In genomic region chr16:59392911-59393310, GRCh38 we compare ENCODE assay signal across 20 cellular contexts.
DNase-seq lines count a peak whose midpoint lies in the region; ATAC-seq, FAIRE-seq and TF ChIP-seq lines count a peak whose summit lies in the region.
"Had no signal": no experiment of that assay in that cellular context is flagged by ENCODE, and none has a peak within 500 bp of the region (broad histone marks: within the 10 kb centered on the region; RNA-seq: fewer than 3 reads in every experiment).

No MANE protein-coding gene starts in this region.

- in situ Hi-C loops in astrocyte of the spinal cord (cut with HindIII; ENCODE audit: low sequenced_read_pairs): no loop called here

- H3K9me3 Mint-ChIP-seq in astrocyte (ENCODE audit: unreplicated experiment): peaks cover 2% of the 10 kb centered on the region
- H3K9me3 Mint-ChIP-seq: CD8-positive, alpha-beta T cell; GM23338; H9 had no signal

- no peaks in the 10 kb centered on the region for H3K9me3 ChIP-seq in astrocyte (ENCODE audit: insufficient read depth, low read depth, low read length)
- H3K9me3 ChIP-seq: BLaER1, Caco-2 had no signal

- no peak for FAIRE-seq in astrocyte (lab: Jason Lieb, UNC)
- FAIRE-seq: G401.6, GM12892 had no signal

- no peaks in the 10 kb centered on the region for H3K4me1 Mint-ChIP-seq in astrocyte (ENCODE audit: low read depth, unreplicated experiment)
- H3K4me1 Mint-ChIP-seq: B cell; CD4-positive, CD25-positive, alpha-beta regulatory T cell had no signal

- H3K79me2 ChIP-seq in astrocyte (ENCODE audit: insufficient read depth, low read length): no peaks in the 10 kb centered on the region

- no peaks in the 10 kb centered on the region for H3K36me3 Mint-ChIP-seq in astrocyte (ENCODE audit: low read depth, unreplicated experiment)
- H3K36me3 Mint-ChIP-seq: CD4-positive, CD25-positive, alpha-beta regulatory T cell; CD8-positive, alpha-beta T cell had no signal

- no peak overlapping the region for H3K27ac ChIP-seq in astrocyte (ENCODE audit: low read depth, low read length)
- H3K27ac ChIP-seq: BLaER1, C4-2B had no signal

- H3K4me3 Mint-ChIP-seq in astrocyte (ENCODE audit: unreplicated experiment): no peak overlapping the region
- H3K4me3 Mint-ChIP-seq: B cell; CD4-positive, CD25-positive, alpha-beta regulatory T cell; CD8-positive, alpha-beta T cell; GM23338; H9 had no signal

- H2AFZ ChIP-seq in astrocyte (ENCODE audit: low read depth, low read length): no peak overlapping the region
- H2AFZ ChIP-seq: GM23338 had no signal

- peaks cover 2% of the 10 kb centered on the region for H3K27me3 ChIP-seq in astrocyte (ENCODE audit: insufficient read depth, low read length)
- H3K27me3 ChIP-seq: BLaER1 had no signal

- no peak for ATAC-seq in GM21423 (IDR thresholded peaks at IDR 0.05; ENCODE audit: unreplicated experiment)
- ATAC-seq: CD8-positive, alpha-beta T cell; GM23338; HCT116 had no signal

- H4K20me1 ChIP-seq in astrocyte (ENCODE audit: insufficient read depth, low read length): no peaks in the 10 kb centered on the region
- H4K20me1 ChIP-seq: BLaER1 had no signal

- H3K36me3 ChIP-seq in astrocyte (ENCODE audit: insufficient read depth, low read length): no peaks in the 10 kb centered on the region
- H3K36me3 ChIP-seq: BLaER1 had no signal

- no peak overlapping the region for H3K27ac Mint-ChIP-seq in astrocyte (ENCODE audit: unreplicated experiment)
- H3K27ac Mint-ChIP-seq: B cell; CD4-positive, CD25-positive, alpha-beta regulatory T cell; CD8-positive, alpha-beta T cell; GM23338; H9 had no signal

- H3K9ac ChIP-seq in astrocyte (ENCODE audit: low read length): no peak overlapping the region
- H3K9ac ChIP-seq: BLaER1 had no signal

- H3K4me2 ChIP-seq in astrocyte (ENCODE audit: low read length): no peak overlapping the region
- H3K4me2 ChIP-seq: BLaER1, GM23338 had no signal

- H3K4me3 ChIP-seq in astrocyte (ENCODE audit: insufficient read depth, low read depth, low read length) (no peak overlapping the region), astrocyte of the spinal cord (ENCODE audit: low read depth, low read length) (no peak overlapping the region)
- H3K4me3 ChIP-seq: BLaER1, GM23338 had no signal

- no peak for TF ChIP-seq CTCF in astrocyte (IDR thresholded peaks at IDR 0.05; ENCODE audit: insufficient read depth, low read depth, low read length)
- TF ChIP-seq CTCF in astrocyte of the spinal cord (IDR thresholded peaks at IDR 0.05; ENCODE audit: low read depth, low read length): no peak

- no peaks in the 10 kb centered on the region for H3K4me1 ChIP-seq in astrocyte (ENCODE audit: insufficient read depth, low read length)
- H3K4me1 ChIP-seq: BLaER1, Caco-2 had no signal

- DNase-seq in astrocyte (ENCODE audit: low read depth): peak; percentile 80
- peak; percentile 14 for DNase-seq in astrocyte of the spinal cord (ENCODE audit: low read depth, low spot score)
- DNase-seq in myocyte (ENCODE audit: low read depth): peak; percentile 38
- no peak for DNase-seq in NCI-H2081 (lab: John Stamatoyannopoulos, UW)
- DNase-seq in NCI-H526 treated with DMSO at 0.1 percent for 48 hours (lab: John Stamatoyannopoulos, UW): no peak
- DNase-seq in NCI-H2171 (lab: John Stamatoyannopoulos, UW): no peak
- DNase-seq: Caco-2; CD4-positive, CD25-positive, alpha-beta regulatory T cell; CD8-positive, alpha-beta T cell; DMS153; DND-41; H9 had no signal

- peaks cover 5% of the 10 kb centered on the region for H3K27me3 Mint-ChIP-seq in astrocyte (ENCODE audit: low read depth, unreplicated experiment)
- H3K27me3 Mint-ChIP-seq: B cell; CD4-positive, CD25-positive, alpha-beta regulatory T cell had no signal

Comparison
In these comparisons a context has a peak if more than half of its experiments do, and no peak if none do; other contexts are left out.
1. DNase-seq: peak in astrocyte (single experiment), astrocyte of the spinal cord (single experiment) and myocyte (single experiment); none in NCI-H2081 (0 of 2), NCI-H526 treated with DMSO at 0.1 percent for 48 hours (single experiment) and NCI-H2171 (single experiment).